ENCODE assay signal across 18 cellular contexts in the genomic region with DNA sequence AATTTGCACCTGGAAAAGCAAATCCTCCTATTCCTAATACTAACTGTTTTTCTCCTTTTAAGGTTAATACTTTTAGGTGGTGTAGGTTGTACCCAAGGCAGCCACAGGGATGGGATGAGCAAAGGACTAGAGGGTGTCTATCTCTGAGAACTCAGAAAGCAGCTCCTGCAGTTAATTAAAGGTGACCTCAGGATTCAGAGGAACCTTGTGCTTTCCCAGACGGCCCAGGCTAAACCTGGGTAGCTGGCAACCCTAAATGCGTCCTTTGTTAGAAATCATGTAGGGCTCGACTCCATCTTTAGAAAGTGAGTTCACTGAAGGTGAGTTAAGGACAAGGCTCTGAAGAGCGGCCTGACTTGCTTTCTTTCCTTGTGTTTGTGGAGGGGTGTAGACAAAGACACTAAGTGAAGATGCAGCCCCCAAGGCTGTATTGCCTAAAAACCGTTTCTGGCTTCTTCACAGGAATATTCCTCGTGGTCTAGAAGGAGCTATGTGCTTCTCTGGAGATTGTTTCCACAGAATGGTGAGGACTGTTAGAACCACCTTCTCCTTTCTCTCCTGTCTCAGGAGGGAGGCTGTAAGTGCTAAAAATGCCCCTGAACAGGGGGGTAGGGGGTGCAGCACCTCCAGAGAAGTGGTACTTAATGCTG. TPM values are rescaled to one million over a fixed set of nuclear protein-coding genes. Genes with fewer than 3 reads are reported as not detected.
DNase-seq lines count a peak whose midpoint lies in the region; ATAC-seq and TF ChIP-seq lines count a peak whose summit lies in the region.
"Had no signal": no experiment of that assay in that cellular context is flagged by ENCODE, and none has a peak within 500 bp of the region (broad histone marks: within the 10 kb centered on the region; RNA-seq: fewer than 3 reads in every experiment).

No MANE protein-coding gene starts in this region.

- POLR2A ChIA-PET in naive thymus-derived CD8-positive, alpha-beta T cell (lab: Charles Lee), result no interaction called here

- H3K9me3 ChIP-seq in heart left ventricle, result no peaks in the 10 kb centered on the region
- H3K9me3 ChIP-seq in ascending aorta, result no peaks in the 10 kb centered on the region

- H3K36me3 Mint-ChIP-seq in naive thymus-derived CD8-positive, alpha-beta T cell, result peaks cover 10 to 31% (median 30%) of the 10 kb centered on the region in 3 donors
- H3K36me3 Mint-ChIP-seq: memory B cell had no signal

- 52 to 60% (median 59%) methylated on average over 6 of the region's 6 CpGs for WGBS in heart left ventricle, 4 donors

- H3K27me3 ChIP-seq in heart left ventricle, result no peaks in the 10 kb centered on the region
- no peaks in the 10 kb centered on the region for H3K27me3 ChIP-seq in ascending aorta
- no peaks in the 10 kb centered on the region for H3K27me3 ChIP-seq in dorsolateral prefrontal cortex

- H3K27me3 Mint-ChIP-seq in naive thymus-derived CD8-positive, alpha-beta T cell, result no peaks in the 10 kb centered on the region
- H3K27me3 Mint-ChIP-seq: activated CD4-positive, alpha-beta T cell treated with anti-CD3 and anti-CD28 coated beads, Interleukin-2, amount 10 ng/mL, durations not matched to agents 24 days and 14 days; memory B cell; stimulated activated memory B cell treated with anti-CD40 and anti-IgM and Interleukin-4, amounts not matched to agents 10 μg/mL and 1 μg/mL and 100 μg/mL, for 72 hours had no signal

- TF ChIP-seq POLR2A in heart left ventricle (IDR thresholded peaks at IDR 0.05), result no peak

- ATAC-seq in heart left ventricle (peak in 3 of 4 donors; percentile 59 to 65 (median 64)), HG03159 (IDR thresholded peaks at IDR 0.05; ENCODE audit: unreplicated experiment) (no peak)
- ATAC-seq in naive thymus-derived CD8-positive, alpha-beta T cell, result no peak
- ATAC-seq: stimulated activated memory B cell treated with anti-CD40 and anti-IgM and Interleukin-4, amounts not matched to agents 10 μg/mL and 1 μg/mL and 100 μg/mL, for 72 hours had no signal

- H3K9me3 Mint-ChIP-seq in naive thymus-derived CD8-positive, alpha-beta T cell, result peaks cover 0 to 2% (median 0%) of the 10 kb centered on the region in 9 donors
- H3K9me3 Mint-ChIP-seq: activated CD4-positive, alpha-beta T cell treated with anti-CD3 and anti-CD28 coated beads, Interleukin-2, amount 10 ng/mL, durations not matched to agents 24 days and 14 days; memory B cell; stimulated activated memory B cell treated with anti-CD40 and anti-IgM and Interleukin-4, amounts not matched to agents 10 μg/mL and 1 μg/mL and 100 μg/mL, for 72 hours had no signal

- DNase-seq in heart left ventricle (no peak), cardiac septum (ENCODE audit: low spot score) (no peak), ascending aorta (ENCODE audit: low spot score in 2 of 2) (no peak), dorsolateral prefrontal cortex (no peak), NCI-H510A (lab: John Stamatoyannopoulos, UW) (no peak), NCI-H1092 (lab: John Stamatoyannopoulos, UW) (no peak)
- no peak for DNase-seq in naive thymus-derived CD8-positive, alpha-beta T cell
- DNase-seq: activated CD4-positive, alpha-beta T cell treated with anti-CD3 and anti-CD28 coated beads, Interleukin-2, amount 10 ng/mL, durations not matched to agents 24 days and 14 days; activated T-cell treated with anti-CD3 and anti-CD28 coated beads, Interleukin-2, amount 50 U/mL, for 4 hours; KG1; NCI-H1417 treated with DMSO at 0.1 percent for 48 hours; NCI-H2227 treated with DMSO at 0.1 percent for 48 hours; occipital lobe; T1000 had no signal

- TF ChIP-seq CTCF in heart left ventricle (IDR thresholded peaks at IDR 0.05) (no peak), ascending aorta (IDR thresholded peaks at IDR 0.05) (no peak), dorsolateral prefrontal cortex (IDR thresholded peaks at IDR 0.05 in 54 of 56, conservative IDR thresholded peaks at IDR 0.05 in 2 of 56; ENCODE audit: low read depth in 1 of 56, partially characterized antibody in 56 of 56) (no peak)

- H3K27ac ChIP-seq in heart left ventricle (peak overlapping the region in 8 of 12 donors; percentile 4 to 54 (median 16)), ascending aorta (peak overlapping the region; percentile 23 to 71), dorsolateral prefrontal cortex (no peak overlapping the region)

- H3K36me3 ChIP-seq in heart left ventricle (peaks cover 0 to 44% (median 23%) of the 10 kb centered on the region in 9 donors), ascending aorta (peaks cover 0 to 26% of the 10 kb centered on the region in 2 donors)

- H3K4me3 ChIP-seq in heart left ventricle, result no peak overlapping the region
- H3K4me3 ChIP-seq in ascending aorta, result no peak overlapping the region
- no peak overlapping the region for H3K4me3 ChIP-seq in dorsolateral prefrontal cortex
- H3K4me3 ChIP-seq: skin epidermis had no signal

- no peak overlapping the region for H3K4me3 Mint-ChIP-seq in naive thymus-derived CD8-positive, alpha-beta T cell
- H3K4me3 Mint-ChIP-seq: activated CD4-positive, alpha-beta T cell treated with anti-CD3 and anti-CD28 coated beads, Interleukin-2, amount 10 ng/mL, durations not matched to agents 24 days and 14 days; activated T-cell treated with anti-CD3 and anti-CD28 coated beads, Interleukin-2, amount 50 U/mL, for 4 hours; memory B cell; stimulated activated memory B cell treated with anti-CD40 and anti-IgM and Interleukin-4, amounts not matched to agents 10 μg/mL and 1 μg/mL and 100 μg/mL, for 72 hours had no signal

- intact Hi-C loops in heart left ventricle (cut with DNase I), result no loop called here
- intact Hi-C loops in cardiac septum (cut with DNase I), result no loop called here
- intact Hi-C loops in ascending aorta (cut with DNase I), result no loop called here
- intact Hi-C loops in dorsolateral prefrontal cortex (cut with DNase I), result no loop called here

- peaks cover 24 to 37% (median 28%) of the 10 kb centered on the region in 4 donors for H3K4me1 Mint-ChIP-seq in naive thymus-derived CD8-positive, alpha-beta T cell

- H3K27ac Mint-ChIP-seq in naive thymus-derived CD8-positive, alpha-beta T cell, result peak overlapping the region in 9 of 10 donors; percentile 16 to 71 (median 56)
- H3K27ac Mint-ChIP-seq: activated CD4-positive, alpha-beta T cell treated with anti-CD3 and anti-CD28 coated beads, Interleukin-2, amount 10 ng/mL, durations not matched to agents 24 days and 14 days; memory B cell; stimulated activated memory B cell treated with anti-CD40 and anti-IgM and Interleukin-4, amounts not matched to agents 10 μg/mL and 1 μg/mL and 100 μg/mL, for 72 hours had no signal

- peaks cover 16 to 77% (median 58%) of the 10 kb centered on the region in 12 donors for H3K4me1 ChIP-seq in heart left ventricle
- H3K4me1 ChIP-seq in ascending aorta, result peaks cover 3 to 41% of the 10 kb centered on the region in 2 donors

RNA-seq across cellular contexts. Expression of a gene that starts 14.9 kb away (rescaled TPM):
- total RNA-seq in heart left ventricle, result 100 to 1,000 TPM in 3 of 9 donors, 10 to 100 TPM in 6; 59.1 to 113 (median 79.0) TPM
- polyA plus RNA-seq in heart left ventricle, result 10 to 100 TPM in 1 of 2 donors, 1 to 10 TPM in 1; 9.4 to 35.8 TPM
- total RNA-seq in cardiac septum, result 139 TPM
- 54.9 TPM for total RNA-seq in ascending aorta
- 10 to 100 TPM; 14.7 to 20.6 TPM for total RNA-seq in naive thymus-derived CD8-positive, alpha-beta T cell
- 1 to 10 TPM; 6.5 to 8.8 (median 8.6) TPM for polyA plus RNA-seq in naive thymus-derived CD8-positive, alpha-beta T cell
- total RNA-seq in dorsolateral prefrontal cortex, result 10 to 100 TPM; 19.4 to 85.0 (median 36.2) TPM

Comparison
In these comparisons a context has a peak if more than half of its experiments do, and no peak if none do; other contexts are left out.
1. ATAC-seq: peak in heart left ventricle (3 of 4); none in naive thymus-derived CD8-positive, alpha-beta T cell (0 of 2) and HG03159 (single experiment).
2. H3K27ac ChIP-seq: peak in heart left ventricle (8 of 12) and ascending aorta (2 of 2); none in dorsolateral prefrontal cortex (0 of 59).